19 cellular contexts compared by ENCODE assay signal in the genomic region with DNA sequence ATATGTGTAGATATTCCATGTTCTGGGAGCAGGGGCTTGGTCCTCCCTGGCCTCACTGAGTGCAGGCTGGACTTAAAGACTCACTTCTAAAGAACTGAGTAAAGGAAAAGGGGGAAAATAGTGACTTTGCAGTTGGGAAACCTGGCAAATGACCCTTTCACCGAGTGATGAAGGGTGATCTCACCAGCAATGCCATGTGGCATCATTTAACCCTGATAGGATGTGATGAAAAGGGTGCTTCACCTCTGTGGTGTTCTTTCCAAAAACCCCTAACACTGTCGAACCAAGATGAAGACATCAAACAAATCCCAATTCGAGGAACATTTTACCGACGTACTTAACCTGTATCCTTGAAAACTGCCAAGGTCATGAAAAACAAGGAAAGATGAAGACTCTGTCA.
"Had no signal": no experiment of that assay in that cellular context is flagged by ENCODE, and none has a peak within 500 bp of the region (broad histone marks: within the 10 kb centered on the region; RNA-seq: fewer than 3 reads in every experiment).

No MANE protein-coding gene starts in this region.

- H3K4me3 Mint-ChIP-seq: activated CD4-positive, alpha-beta memory T cell treated with anti-CD3 and anti-CD28 coated beads for 36 hours; activated T-helper 1 cell treated with anti-CD3 and anti-CD28 coated beads, Interleukin-12 subunit alpha, Interleukin-12 subunit beta, Interleukin-2, Interleukin-4 antibody, amounts not matched to agents 30 ng/mL and 10 ng/mL and 1 ng/mL, durations not matched to agents 14 hours and 24 hours and 36 hours; endodermal cell; nephron progenitor cell had no signal

- H3K9me3 Mint-ChIP-seq: activated CD4-positive, alpha-beta memory T cell treated with anti-CD3 and anti-CD28 coated beads for 36 hours; endodermal cell; nephron progenitor cell had no signal

- H3K36me3 Mint-ChIP-seq: activated CD4-positive, alpha-beta memory T cell treated with anti-CD3 and anti-CD28 coated beads for 36 hours had no signal

- H3K27me3 Mint-ChIP-seq: activated CD4-positive, alpha-beta memory T cell treated with anti-CD3 and anti-CD28 coated beads for 36 hours had no signal

- DNase-seq: activated CD4-positive, alpha-beta memory T cell treated with anti-CD3 and anti-CD28 coated beads for 36 hours; activated CD8-positive, alpha-beta memory T cell treated with anti-CD3 and anti-CD28 coated beads, Interleukin-2, amount 50 U/mL, for 4 hours; activated naive CD4-positive, alpha-beta T cell; caudate nucleus; endodermal cell; erythroblast; foreskin melanocyte; head of caudate nucleus; left lung; nephron progenitor cell; right lobe of liver; stimulated activated CD4-positive, alpha-beta T cell treated with anti-CD3 and anti-CD28 coated beads, Interleukin-2, amount 100 ng/mL, for 24 hours; stimulated activated naive CD8-positive, alpha-beta T cell treated with anti-CD3 and anti-CD28 coated beads, Interleukin-15, Interleukin-2, amounts not matched to agents 100 U/mL and 50 U/mL, for 24 hours; T-helper 9 cell; upper lobe of left lung had no signal

- H3K4me1 ChIP-seq: prostate gland, upper lobe of left lung had no signal

- H3K27ac Mint-ChIP-seq: activated CD4-positive, alpha-beta memory T cell treated with anti-CD3 and anti-CD28 coated beads for 36 hours; activated T-helper 1 cell treated with anti-CD3 and anti-CD28 coated beads, Interleukin-12 subunit alpha, Interleukin-12 subunit beta, Interleukin-2, Interleukin-4 antibody, amounts not matched to agents 30 ng/mL and 10 ng/mL and 1 ng/mL, durations not matched to agents 14 hours and 24 hours and 36 hours; endodermal cell; nephron progenitor cell had no signal

- H3K9me3 ChIP-seq: left lung, prostate gland, right lobe of liver, suprapubic skin, upper lobe of left lung had no signal

- ATAC-seq: stimulated activated naive CD8-positive, alpha-beta T cell treated with anti-CD3 and anti-CD28 coated beads, Interleukin-15, Interleukin-2, amounts not matched to agents 100 U/mL and 50 U/mL, for 24 hours had no signal

- H3K27ac ChIP-seq: left lung, prostate gland, right lobe of liver, suprapubic skin, upper lobe of left lung had no signal

- FAIRE-seq: islet of Langerhans had no signal

- H3K36me3 ChIP-seq: left lung, prostate gland, right lobe of liver, suprapubic skin, upper lobe of left lung had no signal

- H3K27me3 ChIP-seq: left lung, right lobe of liver, suprapubic skin, upper lobe of left lung had no signal

- H3K4me3 ChIP-seq: left lung, prostate gland, right lobe of liver, suprapubic skin, upper lobe of left lung had no signal
